In the genomic region with DNA sequence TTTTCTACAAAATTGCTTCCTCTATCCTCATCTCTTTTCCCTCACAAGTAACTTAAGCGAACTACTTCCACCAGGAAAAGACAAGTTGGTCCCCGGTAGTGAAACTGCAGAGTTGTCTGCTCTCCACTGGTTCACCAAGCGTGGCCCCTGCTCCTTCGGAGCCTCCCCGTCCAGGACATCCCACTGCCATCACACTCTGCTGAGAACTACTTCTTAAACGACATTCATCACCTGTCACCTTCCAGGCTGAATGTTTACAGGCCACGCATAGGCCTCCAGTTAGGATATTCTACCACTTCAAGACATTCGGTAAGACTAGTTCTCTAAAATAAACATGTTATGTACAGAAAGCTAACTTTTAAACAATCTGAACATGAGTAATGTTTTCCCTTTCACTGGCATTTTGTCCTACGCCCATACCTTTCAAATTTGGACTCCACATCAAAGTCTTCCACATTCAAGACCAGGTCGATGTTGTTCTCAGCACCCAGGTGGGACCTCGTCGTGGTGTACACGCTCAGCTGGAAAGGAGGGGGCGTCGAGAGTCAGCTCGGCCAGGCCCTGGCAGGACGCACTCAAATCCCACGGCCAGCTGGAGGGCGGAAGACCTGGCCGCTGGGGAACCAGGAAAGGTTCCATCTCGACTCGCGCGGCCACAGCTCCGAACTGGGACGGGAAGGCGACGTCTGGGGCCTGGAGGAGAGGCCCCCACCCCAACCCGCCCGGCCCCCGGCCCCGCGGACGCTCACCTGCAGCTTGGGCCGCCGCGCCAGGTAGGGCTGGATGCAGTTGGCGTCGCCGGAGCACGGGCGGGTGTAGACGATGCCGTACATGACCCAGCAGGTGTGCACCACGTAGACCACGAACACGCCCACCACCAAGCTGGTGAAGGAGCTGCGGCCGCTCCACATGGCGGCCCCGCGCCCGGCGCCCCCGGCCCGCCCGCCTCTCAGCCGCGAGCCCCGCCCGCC, we compare ENCODE assay signal across 1 cellular context.
TF ChIP-seq lines count a peak whose summit lies in the region.

No MANE protein-coding gene starts in this region.

TF ChIP-seq in K562, 482 proteins besides CTCF, POLR2A, EP300 and RAD21 (continued from another document):
- TF ChIP-seq, protein P1, sequence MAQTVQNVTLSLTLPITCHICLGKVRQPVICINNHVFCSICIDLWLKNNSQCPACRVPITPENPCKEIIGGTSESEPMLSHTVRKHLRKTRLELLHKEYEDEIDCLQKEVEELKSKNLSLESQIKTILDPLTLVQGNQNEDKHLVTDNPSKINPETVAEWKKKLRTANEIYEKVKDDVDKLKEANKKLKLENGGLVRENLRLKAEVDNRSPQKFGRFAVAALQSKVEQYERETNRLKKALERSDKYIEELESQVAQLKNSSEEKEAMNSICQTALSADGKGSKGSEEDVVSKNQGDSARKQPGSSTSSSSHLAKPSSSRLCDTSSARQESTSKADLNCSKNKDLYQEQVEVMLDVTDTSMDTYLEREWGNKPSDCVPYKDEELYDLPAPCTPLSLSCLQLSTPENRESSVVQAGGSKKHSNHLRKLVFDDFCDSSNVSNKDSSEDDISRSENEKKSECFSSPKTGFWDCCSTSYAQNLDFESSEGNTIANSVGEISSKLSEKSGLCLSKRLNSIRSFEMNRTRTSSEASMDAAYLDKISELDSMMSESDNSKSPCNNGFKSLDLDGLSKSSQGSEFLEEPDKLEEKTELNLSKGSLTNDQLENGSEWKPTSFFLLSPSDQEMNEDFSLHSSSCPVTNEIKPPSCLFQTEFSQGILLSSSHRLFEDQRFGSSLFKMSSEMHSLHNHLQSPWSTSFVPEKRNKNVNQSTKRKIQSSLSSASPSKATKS (CRISPR knock-in tag; IDR thresholded peaks at IDR 0.05): no peak
- TF ChIP-seq HNRNPLL (IDR thresholded peaks at IDR 0.05; ENCODE audit: low read depth, low read length, poor library complexity, severe bottlenecking) (no peak), NELFE (IDR thresholded peaks at IDR 0.05; ENCODE audit: insufficient read depth, insufficient read length) (no peak), ZNF24 (IDR thresholded peaks at IDR 0.05) (no peak)
